Comparison of ENCODE assay signal across 1 cellular context in the genomic region with DNA sequence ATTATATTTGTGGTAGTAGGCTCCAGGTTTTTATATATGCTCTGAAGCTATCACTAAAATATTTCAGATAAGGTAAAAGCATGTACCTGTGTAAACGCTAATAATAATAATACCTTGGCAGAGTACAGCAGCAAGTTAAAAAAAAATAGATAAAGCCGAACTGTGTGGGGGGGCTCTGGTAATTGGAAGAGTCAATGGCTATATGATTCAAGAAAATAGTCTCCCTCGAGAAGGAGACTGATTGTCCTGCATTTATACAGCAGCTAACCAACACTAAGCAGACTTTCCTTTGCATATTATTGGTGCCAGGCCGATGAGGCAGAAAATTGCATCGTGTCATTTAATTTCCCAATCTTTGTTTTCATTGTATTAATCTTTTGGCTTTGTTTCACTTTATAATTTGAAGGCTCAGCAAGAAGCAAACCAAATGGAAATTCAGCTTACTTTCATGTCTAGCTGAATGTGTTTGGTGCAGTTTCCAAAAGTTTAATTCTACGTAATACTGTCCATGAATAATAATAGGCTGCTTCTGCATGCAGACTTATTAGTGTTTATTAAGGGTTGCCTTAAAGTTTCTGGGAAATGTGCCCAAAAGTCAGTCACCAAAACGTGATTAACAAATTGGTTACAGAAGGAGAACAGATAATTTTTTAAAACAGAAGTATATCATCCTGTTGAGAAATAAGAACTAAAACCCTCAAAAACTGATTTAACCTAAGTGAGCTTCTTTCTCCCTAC.
TF ChIP-seq lines count a peak whose summit lies in the region.

No MANE protein-coding gene starts in this region.

TF ChIP-seq in WTC11, 78 proteins besides CTCF, POLR2A, EP300 and RAD21 (continued from another document):
- no peak for TF ChIP-seq ATF6 (CRISPR knock-in tag; IDR thresholded peaks at IDR 0.05)
- TF ChIP-seq ZNF416 (CRISPR knock-in tag; IDR thresholded peaks at IDR 0.05) = no peak
- no peak for TF ChIP-seq KAT7 (CRISPR knock-in tag; IDR thresholded peaks at IDR 0.05; ENCODE audit: borderline replicate concordance)
- TF ChIP-seq NR3C1 (CRISPR knock-in tag; conservative IDR thresholded peaks at IDR 0.05; ENCODE audit: low read depth) = no peak
